ENCODE assay signal across 1 cellular context in the genomic region with DNA sequence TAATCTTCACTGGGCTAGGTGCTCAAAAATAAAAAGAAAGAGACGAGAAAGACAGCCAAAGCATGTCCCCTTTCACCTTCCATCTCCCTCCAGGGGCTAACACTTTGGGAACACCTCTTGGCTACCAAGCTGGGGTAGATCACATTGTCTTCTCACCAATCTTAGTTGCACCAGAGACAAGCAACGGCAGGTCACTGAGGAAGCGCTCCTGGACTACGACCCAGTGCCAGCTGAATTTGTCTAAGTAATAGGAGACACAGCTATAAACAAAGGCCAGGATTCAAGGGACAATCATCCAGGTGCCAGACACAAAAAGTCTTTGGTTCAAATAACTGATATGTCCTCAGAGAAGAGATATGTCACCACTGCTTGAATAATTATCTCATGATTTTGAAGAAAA.
TF ChIP-seq lines count a peak whose summit lies in the region.

No MANE protein-coding gene starts in this region.

TF ChIP-seq in liver, 16 proteins besides CTCF, POLR2A, EP300 and RAD21 (continued from another document):
- TF ChIP-seq, protein P1, sequence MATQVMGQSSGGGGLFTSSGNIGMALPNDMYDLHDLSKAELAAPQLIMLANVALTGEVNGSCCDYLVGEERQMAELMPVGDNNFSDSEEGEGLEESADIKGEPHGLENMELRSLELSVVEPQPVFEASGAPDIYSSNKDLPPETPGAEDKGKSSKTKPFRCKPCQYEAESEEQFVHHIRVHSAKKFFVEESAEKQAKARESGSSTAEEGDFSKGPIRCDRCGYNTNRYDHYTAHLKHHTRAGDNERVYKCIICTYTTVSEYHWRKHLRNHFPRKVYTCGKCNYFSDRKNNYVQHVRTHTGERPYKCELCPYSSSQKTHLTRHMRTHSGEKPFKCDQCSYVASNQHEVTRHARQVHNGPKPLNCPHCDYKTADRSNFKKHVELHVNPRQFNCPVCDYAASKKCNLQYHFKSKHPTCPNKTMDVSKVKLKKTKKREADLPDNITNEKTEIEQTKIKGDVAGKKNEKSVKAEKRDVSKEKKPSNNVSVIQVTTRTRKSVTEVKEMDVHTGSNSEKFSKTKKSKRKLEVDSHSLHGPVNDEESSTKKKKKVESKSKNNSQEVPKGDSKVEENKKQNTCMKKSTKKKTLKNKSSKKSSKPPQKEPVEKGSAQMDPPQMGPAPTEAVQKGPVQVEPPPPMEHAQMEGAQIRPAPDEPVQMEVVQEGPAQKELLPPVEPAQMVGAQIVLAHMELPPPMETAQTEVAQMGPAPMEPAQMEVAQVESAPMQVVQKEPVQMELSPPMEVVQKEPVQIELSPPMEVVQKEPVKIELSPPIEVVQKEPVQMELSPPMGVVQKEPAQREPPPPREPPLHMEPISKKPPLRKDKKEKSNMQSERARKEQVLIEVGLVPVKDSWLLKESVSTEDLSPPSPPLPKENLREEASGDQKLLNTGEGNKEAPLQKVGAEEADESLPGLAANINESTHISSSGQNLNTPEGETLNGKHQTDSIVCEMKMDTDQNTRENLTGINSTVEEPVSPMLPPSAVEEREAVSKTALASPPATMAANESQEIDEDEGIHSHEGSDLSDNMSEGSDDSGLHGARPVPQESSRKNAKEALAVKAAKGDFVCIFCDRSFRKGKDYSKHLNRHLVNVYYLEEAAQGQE (IDR thresholded peaks at IDR 0.05): no peak
- TF ChIP-seq FOXA1 (IDR thresholded peaks at IDR 0.05) (no peak), JUND (IDR thresholded peaks at IDR 0.05) (no peak)
